In genomic region chr6:28542440-28543293, GRCh38 we compare ENCODE assay signal across 8 cellular contexts. TPM values are rescaled to one million over a fixed set of nuclear protein-coding genes. Genes with fewer than 3 reads are reported as not detected.
DNase-seq lines count a peak whose midpoint lies in the region; ATAC-seq and TF ChIP-seq lines count a peak whose summit lies in the region.

No MANE protein-coding gene starts in this region.

- peak; percentile 41 for TF ChIP-seq CTCF in AG09319 (IDR thresholded peaks at IDR 0.05; ENCODE audit: low read depth, low read length)
- TF ChIP-seq CTCF in fibroblast of villous mesenchyme (IDR thresholded peaks at IDR 0.05; ENCODE audit: insufficient read depth, low read depth, low read length) = peak; percentile 32

- peak; percentile 60 for ATAC-seq in GM18907 (IDR thresholded peaks at IDR 0.05; ENCODE audit: unreplicated experiment)
- ATAC-seq in GM18861 (IDR thresholded peaks at IDR 0.05; ENCODE audit: unreplicated experiment) = no peak

- peak overlapping the region; percentile 32 for H3K4me3 ChIP-seq in fibroblast of villous mesenchyme (ENCODE audit: low read depth, low read length)

- DNase-seq in AG09319 (ENCODE audit: extremely low read depth, low read depth) = peak; percentile 62
- peak in 75 of 76 experiments; percentile 42 to 96 (median 84) for DNase-seq in HUDEP-2 (lab: John Stamatoyannopoulos, UW; ENCODE audit: unreplicated experiment in 76 of 76)
- peak; percentile 96 for DNase-seq in OCI-M1 (lab: John Stamatoyannopoulos, UW)
- DNase-seq in activated T-cell treated with anti-CD3 and anti-CD28 coated beads, Interleukin-2, amount 50 U/mL, for 48 hours = peak; percentile 66 to 68
- peak; percentile 71 for DNase-seq in fibroblast of villous mesenchyme (ENCODE audit: low read depth)
- peak; percentile 32 for DNase-seq in pons (ENCODE audit: low spot score)

RNA-seq across cellular contexts. Expression of gene GPX5, which starts 17.0 kb away (rescaled TPM):
- total RNA-seq in fibroblast of villous mesenchyme = not detected in 2 replicates

RNA-seq across cellular contexts. Expression of gene GPX6, which starts 27.1 kb away (rescaled TPM):
- total RNA-seq in fibroblast of villous mesenchyme = not detected in 2 replicates

Comparison
In these comparisons a context has a peak if more than half of its experiments do, and no peak if none do; other contexts are left out.
1. DNase-seq: peak in every context shown above with its lines; median percentile 96 in OCI-M1; 84 in HUDEP-2; 71 in fibroblast of villous mesenchyme; 67 in activated T-cell treated with anti-CD3 and anti-CD28 coated beads, Interleukin-2, amount 50 U/mL, for 48 hours; 62 in AG09319; 32 in pons.